In genomic region chr16:23521037-23521743, GRCh38 we compare ENCODE assay signal across 22 cellular contexts. TPM values are rescaled to one million over a fixed set of nuclear protein-coding genes. Genes with fewer than 3 reads are reported as not detected.
DNase-seq lines count a peak whose midpoint lies in the region; ATAC-seq and TF ChIP-seq lines count a peak whose summit lies in the region.
"Had no signal": no experiment of that assay in that cellular context is flagged by ENCODE, and none has a peak within 500 bp of the region (broad histone marks: within the 10 kb centered on the region; RNA-seq: fewer than 3 reads in every experiment).

No MANE protein-coding gene starts in this region.

- intact Hi-C loops in IMR-90 (cut with micrococcal nuclease) (no loop called here), activated B cell treated with CpG ODN at 0.5 μM for 24 hours (cut with micrococcal nuclease) (loop anchor here (2.0 kb wide), 1 partner anchor 68 kb away; the partner anchor contains the start of gene COG7)
- intact Hi-C loops in activated CD4-positive, alpha-beta T cell treated with anti-CD3 and anti-CD28 coated beads for 36 hours (cut with DNase I, micrococcal nuclease): no loop called here

- H3K79me1 ChIP-seq in IMR-90 (ENCODE audit: low read depth in 1 of 2, low read length in 2 of 2): 0 out of 4 replicates have a peak, but pooled peaks cover 0 to 2% of the 10 kb centered on the region in 2 experiments

- H3K9ac ChIP-seq in IMR-90 (ENCODE audit: low read depth, low read length): no peak overlapping the region

- no peak overlapping the region for H4K8ac ChIP-seq in IMR-90 (ENCODE audit: low read depth in 2 of 2, low read length in 2 of 2)

- no peak overlapping the region for H3K4ac ChIP-seq in IMR-90 (ENCODE audit: low read depth, low read length)

- no peak overlapping the region for H2BK5ac ChIP-seq in IMR-90 (ENCODE audit: low read depth, low read length, poor library complexity, severe bottlenecking)

- no peak overlapping the region for H3K23ac ChIP-seq in IMR-90 (ENCODE audit: low read depth, low read length)

- H4K91ac ChIP-seq in IMR-90 (ENCODE audit: insufficient read depth, low read depth, low read length): no peak overlapping the region

- H3K9me3 ChIP-seq in IMR-90 (ENCODE audit: control insufficient read depth, insufficient read depth, low read length) (no peaks in the 10 kb centered on the region), upper lobe of left lung (no peaks in the 10 kb centered on the region)
- H3K9me3 ChIP-seq: ovary, right atrium auricular region had no signal

- POLR2A ChIA-PET in IMR-90 (lab: Charles Lee; ENCODE audit: unreplicated experiment): no interaction called here
- POLR2A ChIA-PET in activated B cell treated with CpG ODN at 0.5 μM for 24 hours (lab: Charles Lee): interaction anchor here (0.7 to 8.8 kb wide), 7 partner anchors 7 to 89 kb away, joined by 3 to 209 read pairs (median 5); partner anchors contain the start of genes COG7, EARS2, GGA2 and UBFD1
- POLR2A ChIA-PET in activated CD4-positive, alpha-beta T cell treated with anti-CD3 and anti-CD28 coated beads for 36 hours (lab: Charles Lee): interaction anchor here (0.6 to 1.2 kb wide), 3 partner anchors 15 to 149 kb away, joined by 3 to 5 read pairs (median 4); partner anchors contain the start of genes EARS2 and UBFD1

- H3K27me3 Mint-ChIP-seq in activated B cell treated with CpG ODN at 0.5 μM for 24 hours: no peaks in the 10 kb centered on the region
- H3K27me3 Mint-ChIP-seq in activated CD8-positive, alpha-beta memory T cell treated with anti-CD3 and anti-CD28 coated beads, Interleukin-2, amount 10 ng/mL, durations not matched to agents 7 days and 5 days: no peaks in the 10 kb centered on the region
- H3K27me3 Mint-ChIP-seq in activated CD4-positive, alpha-beta T cell treated with anti-CD3 and anti-CD28 coated beads for 36 hours: no peaks in the 10 kb centered on the region
- H3K27me3 Mint-ChIP-seq: activated CD4-positive, alpha-beta T cell treated with anti-CD3 and anti-CD28 coated beads, Interleukin-2, amount 10 ng/mL, durations not matched to agents 7 days and 5 days; activated naive CD8-positive, alpha-beta T cell treated with anti-CD3 and anti-CD28 coated beads, Interleukin-2, amount 10 ng/mL, durations not matched to agents 7 days and 5 days; central memory CD8-positive, alpha-beta T cell; natural killer cell treated with Interleukin-12 subunit alpha and Interleukin-12 subunit beta and Interleukin-15 and Interleukin-18, amount 100 ng/mL, for 72 hours; T-cell had no signal

- H3K36me3 Mint-ChIP-seq in activated B cell treated with CpG ODN at 0.5 μM for 24 hours (ENCODE audit: low read depth): peaks cover 36% of the 10 kb centered on the region
- peaks cover 33% of the 10 kb centered on the region for H3K36me3 Mint-ChIP-seq in activated CD8-positive, alpha-beta memory T cell treated with anti-CD3 and anti-CD28 coated beads, Interleukin-2, amount 10 ng/mL, durations not matched to agents 7 days and 5 days
- peaks cover 45% of the 10 kb centered on the region for H3K36me3 Mint-ChIP-seq in activated CD4-positive, alpha-beta T cell treated with anti-CD3 and anti-CD28 coated beads for 36 hours (ENCODE audit: low read depth)

- CTCF ChIA-PET in IMR-90 (lab: Yijun Ruan, JAX): interaction anchor here (0.6 kb wide), 1 partner anchor 36 kb away, joined by 3 read pairs; the partner anchor contains the start of gene EARS2
- CTCF ChIA-PET in activated B cell treated with CpG ODN at 0.5 μM for 24 hours (lab: Charles Lee): interaction anchor here (0.8 to 1.2 kb wide), 2 partner anchors 19 to 36 kb away, joined by 3 read pairs; partner anchors contain the start of gene UBFD1
- CTCF ChIA-PET in activated CD8-positive, alpha-beta memory T cell treated with anti-CD3 and anti-CD28 coated beads, Interleukin-2, amount 10 ng/mL, durations not matched to agents 7 days and 5 days (lab: Charles Lee): interaction anchor here (0.8 to 1.2 kb wide), 2 partner anchors 25 to 85 kb away, joined by 3 to 4 read pairs; no protein-coding TSS in a partner anchor
- CTCF ChIA-PET in activated CD4-positive, alpha-beta T cell treated with anti-CD3 and anti-CD28 coated beads for 36 hours (lab: Charles Lee): interaction anchor here (0.5 kb wide), 1 partner anchor 72 kb away, joined by 3 read pairs; no protein-coding TSS in a partner anchor

- peak overlapping the region; percentile 80 for H3K27ac Mint-ChIP-seq in activated B cell treated with CpG ODN at 0.5 μM for 24 hours
- no peak overlapping the region for H3K27ac Mint-ChIP-seq in activated CD8-positive, alpha-beta memory T cell treated with anti-CD3 and anti-CD28 coated beads, Interleukin-2, amount 10 ng/mL, durations not matched to agents 7 days and 5 days
- H3K27ac Mint-ChIP-seq in activated CD4-positive, alpha-beta T cell treated with anti-CD3 and anti-CD28 coated beads for 36 hours: no peak overlapping the region
- H3K27ac Mint-ChIP-seq: activated CD4-positive, alpha-beta T cell treated with anti-CD3 and anti-CD28 coated beads, Interleukin-2, amount 10 ng/mL, durations not matched to agents 7 days and 5 days; activated naive CD8-positive, alpha-beta T cell treated with anti-CD3 and anti-CD28 coated beads, Interleukin-2, amount 10 ng/mL, durations not matched to agents 7 days and 5 days; CD8-positive, alpha-beta T cell; HFFc6; mesothelial cell of epicardium; natural killer cell treated with Interleukin-12 subunit alpha and Interleukin-12 subunit beta and Interleukin-15 and Interleukin-18, amount 100 ng/mL, for 72 hours; T-cell had no signal

- H2AK9ac ChIP-seq in IMR-90 (replicated peaks; ENCODE audit: low read depth, low read length, poor library complexity): no peak overlapping the region

- no peak overlapping the region for H3K4me2 ChIP-seq in IMR-90 (ENCODE audit: low read depth, low read length)

- dilution Hi-C loops in IMR-90 (cut with HindIII; ENCODE audit: low sequenced_read_pairs, unreplicated experiment): no loop called here

- H3K36me3 ChIP-seq in IMR-90 (ENCODE audit: control insufficient read depth, insufficient read depth, low read length) (peaks cover 40% of the 10 kb centered on the region), upper lobe of left lung (peaks cover 0 to 38% (median 28%) of the 10 kb centered on the region in 4 donors)
- H3K36me3 ChIP-seq: ovary had no signal

- no peak overlapping the region for H3K14ac ChIP-seq in IMR-90 (replicated peaks; ENCODE audit: low read depth, low read length)

- TF ChIP-seq CTCF in IMR-90 (conservative IDR thresholded peaks at IDR 0.05; ENCODE audit: low read depth, low read length) (no peak), activated B cell treated with CpG ODN at 0.5 μM for 24 hours (IDR thresholded peaks at IDR 0.05) (no peak), upper lobe of left lung (IDR thresholded peaks at IDR 0.05) (no peak)

- H3K27ac ChIP-seq in IMR-90 (ENCODE audit: insufficient read depth, low read length) (no peak overlapping the region), upper lobe of left lung (peak overlapping the region in 3 of 4 donors; percentile 58 to 61 (median 61))
- H3K27ac ChIP-seq: ovary, right atrium auricular region had no signal

- H3K27me3 ChIP-seq in IMR-90 (ENCODE audit: control insufficient read depth, insufficient read depth, low read length) (no peaks in the 10 kb centered on the region), upper lobe of left lung (no peaks in the 10 kb centered on the region)
- H3K27me3 ChIP-seq: ovary, right atrium auricular region had no signal

- H2AK5ac ChIP-seq in IMR-90 (ENCODE audit: low read depth, low read length): no peak overlapping the region

- H4K20me1 ChIP-seq in IMR-90 (ENCODE audit: insufficient read depth, low read length): no peaks in the 10 kb centered on the region

- no peak overlapping the region for H2AFZ ChIP-seq in IMR-90 (replicated peaks; ENCODE audit: low read length, poor library complexity)

- no peak overlapping the region for H2BK15ac ChIP-seq in IMR-90 (ENCODE audit: low read depth, low read length)

- BruUV-seq in IMR-90 (replicated peaks; lab: Mats Ljungman, UMichigan): no TSS peak

- H2BK120ac ChIP-seq in IMR-90 (ENCODE audit: low read depth, low read length): no peak overlapping the region

- no peak for TF ChIP-seq RAD21 in IMR-90 (IDR thresholded peaks at IDR 0.05; ENCODE audit: low read length)

- peaks cover 54% of the 10 kb centered on the region for H3K4me1 Mint-ChIP-seq in activated B cell treated with CpG ODN at 0.5 μM for 24 hours
- peaks cover 27% of the 10 kb centered on the region for H3K4me1 Mint-ChIP-seq in activated CD8-positive, alpha-beta memory T cell treated with anti-CD3 and anti-CD28 coated beads, Interleukin-2, amount 10 ng/mL, durations not matched to agents 7 days and 5 days
- H3K4me1 Mint-ChIP-seq in activated CD4-positive, alpha-beta T cell treated with anti-CD3 and anti-CD28 coated beads for 36 hours: peaks cover 3% of the 10 kb centered on the region
- H3K4me1 Mint-ChIP-seq: mesothelial cell of epicardium had no signal

- no peak overlapping the region for H3K18ac ChIP-seq in IMR-90 (ENCODE audit: low read depth, low read length)

- no peak overlapping the region for H3K56ac ChIP-seq in IMR-90 (ENCODE audit: extremely low read depth, insufficient read depth, low read length)

- ATAC-seq in IMR-90 (ENCODE audit: low read depth): no peak
- ATAC-seq in activated B cell treated with CpG ODN at 0.5 μM for 24 hours (ENCODE audit: low read depth): no peak
- peak in 1 of 2 donors; percentile 65 for ATAC-seq in upper lobe of left lung (ENCODE audit: low FRiP score in 2 of 2)
- no peak for ATAC-seq in activated CD8-positive, alpha-beta memory T cell treated with anti-CD3 and anti-CD28 coated beads, Interleukin-2, amount 10 ng/mL, durations not matched to agents 7 days and 5 days
- ATAC-seq in HG02973 (IDR thresholded peaks at IDR 0.05; ENCODE audit: unreplicated experiment): no peak
- ATAC-seq in activated CD4-positive, alpha-beta T cell treated with anti-CD3 and anti-CD28 coated beads for 36 hours: no peak
- ATAC-seq: CD8-positive, alpha-beta T cell; left cardiac atrium; natural killer cell treated with Interleukin-12 subunit alpha and Interleukin-12 subunit beta and Interleukin-15 and Interleukin-18, amount 100 ng/mL, for 72 hours; T-cell had no signal

- no peak for DNase-seq in IMR-90
- DNase-seq in NOMO-1 treated with dmso at 0.1 percent for 144 hours (lab: John Stamatoyannopoulos, UW; ENCODE audit: unreplicated experiment): peak; percentile 79
- DNase-seq in activated B cell treated with CpG ODN at 0.5 μM for 24 hours: no peak
- DNase-seq in upper lobe of left lung: no peak
- DNase-seq in activated CD8-positive, alpha-beta memory T cell treated with anti-CD3 and anti-CD28 coated beads, Interleukin-2, amount 10 ng/mL, durations not matched to agents 7 days and 5 days: no peak
- DNase-seq in activated CD4-positive, alpha-beta T cell treated with anti-CD3 and anti-CD28 coated beads for 36 hours: no peak
- DNase-seq: activated CD4-positive, alpha-beta T cell treated with anti-CD3 and anti-CD28 coated beads, Interleukin-2, amount 10 ng/mL, durations not matched to agents 7 days and 5 days; activated naive CD8-positive, alpha-beta T cell treated with anti-CD3 and anti-CD28 coated beads, Interleukin-2, amount 10 ng/mL, durations not matched to agents 7 days and 5 days; CD8-positive, alpha-beta T cell; DMS153; head of caudate nucleus; HFFc6; left cardiac atrium; NCI-H1436 treated with DMSO at 0.1 percent for 48 hours; NCI-H524; ovary; T-cell had no signal

- no peaks in the 10 kb centered on the region for H3K4me1 ChIP-seq in IMR-90 (ENCODE audit: control insufficient read depth, insufficient read depth, low read length)
- H3K4me1 ChIP-seq in upper lobe of left lung: peaks cover 0 to 12% (median 0%) of the 10 kb centered on the region in 4 donors
- H3K4me1 ChIP-seq: right atrium auricular region had no signal

- WGBS in IMR-90 (ENCODE audit: extremely low coverage in 2 of 2, insufficient read length in 1 of 2), 2 experiments: no CpG with 5 or more reads among the region's 4 CpGs
- 73 to 83% methylated on average over 3 of the region's 4 CpGs for WGBS in upper lobe of left lung, 2 donors

- in situ Hi-C loops in IMR-90 (cut with MboI; ENCODE audit: low sequenced_read_pairs): loop anchor here (5.0 kb wide), 1 partner anchor 51 kb away; no protein-coding TSS in a partner anchor

- H3K4me3 ChIP-seq in IMR-90 (ENCODE audit: insufficient read depth, low read depth, low read length) (no peak overlapping the region), upper lobe of left lung (no peak overlapping the region)
- H3K4me3 ChIP-seq: ovary, right atrium auricular region had no signal

- no peak for TF ChIP-seq EP300 in upper lobe of left lung (IDR thresholded peaks at IDR 0.05)

- peak overlapping the region; percentile 53 for H3K4me3 Mint-ChIP-seq in activated B cell treated with CpG ODN at 0.5 μM for 24 hours
- no peak overlapping the region for H3K4me3 Mint-ChIP-seq in activated CD8-positive, alpha-beta memory T cell treated with anti-CD3 and anti-CD28 coated beads, Interleukin-2, amount 10 ng/mL, durations not matched to agents 7 days and 5 days
- no peak overlapping the region for H3K4me3 Mint-ChIP-seq in activated CD4-positive, alpha-beta T cell treated with anti-CD3 and anti-CD28 coated beads for 36 hours
- H3K4me3 Mint-ChIP-seq: activated CD4-positive, alpha-beta T cell treated with anti-CD3 and anti-CD28 coated beads, Interleukin-2, amount 10 ng/mL, durations not matched to agents 7 days and 5 days; activated naive CD8-positive, alpha-beta T cell treated with anti-CD3 and anti-CD28 coated beads, Interleukin-2, amount 10 ng/mL, durations not matched to agents 7 days and 5 days; CD8-positive, alpha-beta T cell; central memory CD8-positive, alpha-beta T cell; HFFc6; mesothelial cell of epicardium; natural killer cell treated with Interleukin-12 subunit alpha and Interleukin-12 subunit beta and Interleukin-15 and Interleukin-18, amount 100 ng/mL, for 72 hours; T-cell had no signal

- H3K9me1 ChIP-seq in IMR-90 (ENCODE audit: insufficient read depth, low read length): 0 out of 2 replicates have a peak, but pooled peaks cover 7% of the 10 kb centered on the region

- H3K9me3 Mint-ChIP-seq in activated B cell treated with CpG ODN at 0.5 μM for 24 hours: no peaks in the 10 kb centered on the region
- no peaks in the 10 kb centered on the region for H3K9me3 Mint-ChIP-seq in activated CD8-positive, alpha-beta memory T cell treated with anti-CD3 and anti-CD28 coated beads, Interleukin-2, amount 10 ng/mL, durations not matched to agents 7 days and 5 days (ENCODE audit: low read depth)
- H3K9me3 Mint-ChIP-seq in activated CD4-positive, alpha-beta T cell treated with anti-CD3 and anti-CD28 coated beads for 36 hours (ENCODE audit: low read depth): no peaks in the 10 kb centered on the region
- H3K9me3 Mint-ChIP-seq: activated CD4-positive, alpha-beta T cell treated with anti-CD3 and anti-CD28 coated beads, Interleukin-2, amount 10 ng/mL, durations not matched to agents 7 days and 5 days; activated naive CD8-positive, alpha-beta T cell treated with anti-CD3 and anti-CD28 coated beads, Interleukin-2, amount 10 ng/mL, durations not matched to agents 7 days and 5 days; CD8-positive, alpha-beta T cell; central memory CD8-positive, alpha-beta T cell; HFFc6; mesothelial cell of epicardium; natural killer cell treated with Interleukin-12 subunit alpha and Interleukin-12 subunit beta and Interleukin-15 and Interleukin-18, amount 100 ng/mL, for 72 hours; T-cell had no signal

- H4K5ac ChIP-seq in IMR-90 (ENCODE audit: low read depth, low read length): no peak overlapping the region

- no peak overlapping the region for H2BK20ac ChIP-seq in IMR-90 (ENCODE audit: low read depth, low read length)

- TF ChIP-seq POLR2A in IMR-90 (IDR thresholded peaks at IDR 0.05; ENCODE audit: low read depth, low read length): no peak
- TF ChIP-seq POLR2A in upper lobe of left lung (IDR thresholded peaks at IDR 0.05): no peak

RNA-seq across cellular contexts. Expression of gene GGA2, which starts 10.9 kb away (rescaled TPM):
- 16.5 and 23.9 TPM in 2 replicates for total RNA-seq in IMR-90 (2012; rRNA removed)
- 24.6 and 30.1 TPM in 2 replicates for polyA plus RNA-seq in IMR-90 (2012; rRNA removed)
- 10.5 and 11.2 TPM in 2 replicates for polyA plus RNA-seq in IMR-90 (2012; cell fraction: cytosol; rRNA removed)
- 35.3 and 69.6 TPM in 2 replicates for polyA plus RNA-seq in IMR-90 (2012; cell fraction: nucleus; rRNA removed; ENCODE audit: low replicate concordance)
- total RNA-seq in activated B cell treated with CpG ODN at 0.5 μM for 24 hours: 264 and 281 TPM in 2 replicates
- 100 to 1,000 TPM in 5 of 6 donors, 10 to 100 TPM in 1; 84.4 to 197 (median 164) TPM for total RNA-seq in upper lobe of left lung
- 100 to 1,000 TPM; 112 to 115 TPM for total RNA-seq in activated CD8-positive, alpha-beta memory T cell treated with anti-CD3 and anti-CD28 coated beads, Interleukin-2, amount 10 ng/mL, durations not matched to agents 7 days and 5 days
- 100 to 1,000 TPM in 1 of 2 experiments, 10 to 100 TPM in 1; 86.7 to 114 TPM for total RNA-seq in activated CD4-positive, alpha-beta T cell treated with anti-CD3 and anti-CD28 coated beads for 36 hours

RNA-seq across cellular contexts. Expression of gene EARS2, which starts 36.0 kb away (rescaled TPM):
- 23.3 and 28.1 TPM in 2 replicates for total RNA-seq in IMR-90 (2012; rRNA removed)
- polyA plus RNA-seq in IMR-90 (2012; rRNA removed): 37.7 and 37.8 TPM in 2 replicates
- polyA plus RNA-seq in IMR-90 (2012; cell fraction: cytosol; rRNA removed): 11.8 and 19.7 TPM in 2 replicates
- 32.3 and 45.8 TPM in 2 replicates for polyA plus RNA-seq in IMR-90 (2012; cell fraction: nucleus; rRNA removed; ENCODE audit: low replicate concordance)
- total RNA-seq in activated B cell treated with CpG ODN at 0.5 μM for 24 hours: 24.9 and 27.5 TPM in 2 replicates
- total RNA-seq in upper lobe of left lung: 10 to 100 TPM; 11.5 to 38.8 (median 15.9) TPM
- total RNA-seq in activated CD8-positive, alpha-beta memory T cell treated with anti-CD3 and anti-CD28 coated beads, Interleukin-2, amount 10 ng/mL, durations not matched to agents 7 days and 5 days: 10 to 100 TPM; 14.3 to 15.9 TPM
- 10 to 100 TPM; 26.6 to 31.9 TPM for total RNA-seq in activated CD4-positive, alpha-beta T cell treated with anti-CD3 and anti-CD28 coated beads for 36 hours

RNA-seq across cellular contexts. Expression of gene UBFD1, which starts 36.3 kb away (rescaled TPM):
- total RNA-seq in IMR-90 (2012; rRNA removed) (39.3 and 48.9 TPM in 2 replicates), activated B cell treated with CpG ODN at 0.5 μM for 24 hours (47.9 and 52.2 TPM in 2 replicates), upper lobe of left lung (100 to 1,000 TPM in 1 of 6 donors, 10 to 100 TPM in 5; 30.2 to 145 (median 62.8) TPM)
- polyA plus RNA-seq in IMR-90 (2012; rRNA removed): 48.4 and 55.0 TPM in 2 replicates
- polyA plus RNA-seq in IMR-90 (2012; cell fraction: cytosol; rRNA removed): 29.3 and 70.8 TPM in 2 replicates
- 68.5 and 100.0 TPM in 2 replicates for polyA plus RNA-seq in IMR-90 (2012; cell fraction: nucleus; rRNA removed; ENCODE audit: low replicate concordance)
- total RNA-seq in activated CD8-positive, alpha-beta memory T cell treated with anti-CD3 and anti-CD28 coated beads, Interleukin-2, amount 10 ng/mL, durations not matched to agents 7 days and 5 days: 10 to 100 TPM; 46.1 to 64.7 TPM
- 10 to 100 TPM; 56.8 to 57.2 TPM for total RNA-seq in activated CD4-positive, alpha-beta T cell treated with anti-CD3 and anti-CD28 coated beads for 36 hours
